In genomic region chr9:93574900-93575705, GRCh38 we compare ENCODE assay signal across 8 cellular contexts. TPM values are rescaled to one million over a fixed set of nuclear protein-coding genes. Genes with fewer than 3 reads are reported as not detected.
DNase-seq lines count a peak whose midpoint lies in the region; ATAC-seq and TF ChIP-seq lines count a peak whose summit lies in the region.

No MANE protein-coding gene starts in this region.

- H3K27me3 ChIP-seq in BE2C, result no peaks in the 10 kb centered on the region
- no peaks in the 10 kb centered on the region for H3K27me3 ChIP-seq in naive thymus-derived CD4-positive, alpha-beta T cell (ENCODE audit: control insufficient read depth in 2 of 2, insufficient read depth in 2 of 2, low read length in 2 of 2)

- no peak for DNase-seq in BE2C
- no peak for DNase-seq in NB4 (ENCODE audit: low read depth)
- no peak for DNase-seq in effector memory CD8-positive, alpha-beta T cell
- DNase-seq in naive thymus-derived CD4-positive, alpha-beta T cell, result no peak
- no peak for DNase-seq in stimulated activated naive CD4-positive, alpha-beta T cell (lab: John Stamatoyannopoulos, UW)
- no peak for DNase-seq in NCI-H226
- DNase-seq in HCEC 1CT, result no peak

- H3K9me3 Mint-ChIP-seq in effector memory CD8-positive, alpha-beta T cell, result peaks cover 0 to 2% of the 10 kb centered on the region in 2 donors
- H3K9me3 Mint-ChIP-seq in naive thymus-derived CD4-positive, alpha-beta T cell, result peaks cover 0 to 4% (median 0%) of the 10 kb centered on the region in 11 donors

- peak overlapping the region; percentile 91 for H3K27ac ChIP-seq in naive thymus-derived CD4-positive, alpha-beta T cell (ENCODE audit: low read depth, low read length)

- H3K27me3 Mint-ChIP-seq in effector memory CD8-positive, alpha-beta T cell, result no peaks in the 10 kb centered on the region
- H3K27me3 Mint-ChIP-seq in naive thymus-derived CD4-positive, alpha-beta T cell, result no peaks in the 10 kb centered on the region

- no peaks in the 10 kb centered on the region for H3K4me1 ChIP-seq in BE2C
- peaks cover 15 to 29% of the 10 kb centered on the region in 2 donors for H3K4me1 ChIP-seq in naive thymus-derived CD4-positive, alpha-beta T cell (ENCODE audit: control insufficient read depth in 2 of 2, insufficient read depth in 2 of 2, low read length in 2 of 2)

- peaks cover 14% of the 10 kb centered on the region for H3K36me3 Mint-ChIP-seq in effector memory CD8-positive, alpha-beta T cell (ENCODE audit: insufficient read depth)
- peaks cover 0 to 13% (median 5%) of the 10 kb centered on the region in 5 donors for H3K36me3 Mint-ChIP-seq in naive thymus-derived CD4-positive, alpha-beta T cell

- no peaks in the 10 kb centered on the region for H3K36me3 ChIP-seq in BE2C
- no peaks in the 10 kb centered on the region for H3K36me3 ChIP-seq in naive thymus-derived CD4-positive, alpha-beta T cell (ENCODE audit: control insufficient read depth in 2 of 3, insufficient read depth in 3 of 3, low read length in 3 of 3)

- CTCF ChIA-PET in naive thymus-derived CD4-positive, alpha-beta T cell (lab: Charles Lee), result interaction anchor here (0.7 to 2.0 kb wide), 2 partner anchors 9 to 544 kb away, joined by 4 to 9 read pairs; no protein-coding TSS in a partner anchor

- TF ChIP-seq CTCF in BE2C (IDR thresholded peaks at IDR 0.05; ENCODE audit: low read depth, low read length) (no peak), NB4 (IDR thresholded peaks at IDR 0.05; ENCODE audit: low read depth, low read length) (no peak)

- H3K4me1 Mint-ChIP-seq in effector memory CD8-positive, alpha-beta T cell (ENCODE audit: low read depth in 2 of 2), result peaks cover 35 to 39% of the 10 kb centered on the region in 2 donors
- peaks cover 32 to 48% (median 39%) of the 10 kb centered on the region in 7 donors for H3K4me1 Mint-ChIP-seq in naive thymus-derived CD4-positive, alpha-beta T cell

- H3K4me3 ChIP-seq in BE2C (ENCODE audit: low read depth, low read length), result peak overlapping the region; percentile 73
- H3K4me3 ChIP-seq in NB4 (ENCODE audit: low read depth, low read length), result peak overlapping the region; percentile 59
- H3K4me3 ChIP-seq in naive thymus-derived CD4-positive, alpha-beta T cell (ENCODE audit: low read length), result peak overlapping the region; percentile 70

- ATAC-seq in effector memory CD8-positive, alpha-beta T cell (replicated peaks), result no peak
- ATAC-seq in naive thymus-derived CD4-positive, alpha-beta T cell, result no peak
- ATAC-seq in GM19023 (IDR thresholded peaks at IDR 0.05; ENCODE audit: unreplicated experiment), result no peak

- H3K27ac Mint-ChIP-seq in effector memory CD8-positive, alpha-beta T cell, result peak overlapping the region; percentile 90 to 97
- H3K27ac Mint-ChIP-seq in naive thymus-derived CD4-positive, alpha-beta T cell, result peak overlapping the region; percentile 72 to 95 (median 93)

- peak overlapping the region; percentile 87 for H3K4me3 Mint-ChIP-seq in effector memory CD8-positive, alpha-beta T cell
- H3K4me3 Mint-ChIP-seq in naive thymus-derived CD4-positive, alpha-beta T cell, result peak overlapping the region; percentile 72 to 94 (median 90)

- intact Hi-C loops in naive thymus-derived CD4-positive, alpha-beta T cell (cut with micrococcal nuclease), result loop anchor here (1.0 to 10.0 kb wide), 2 partner anchors 9 to 460 kb away; no protein-coding TSS in a partner anchor

- POLR2A ChIA-PET in naive thymus-derived CD4-positive, alpha-beta T cell (lab: Charles Lee), result interaction anchor here (1.0 to 2.1 kb wide), 2 partner anchors 8 to 804 kb away, joined by 3 to 24 read pairs; no protein-coding TSS in a partner anchor

- no peaks in the 10 kb centered on the region for H3K9me3 ChIP-seq in BE2C
- H3K9me3 ChIP-seq in naive thymus-derived CD4-positive, alpha-beta T cell (ENCODE audit: control insufficient read depth in 2 of 3, low read length in 3 of 3), result no peaks in the 10 kb centered on the region

- TF ChIP-seq POLR2A in NB4 (IDR thresholded peaks at IDR 0.05; ENCODE audit: extremely low read depth, insufficient read length), result no peak

RNA-seq across cellular contexts. Expression of gene PHF2, which starts 1.3 kb away (rescaled TPM):
- polyA plus RNA-seq in BE2C (2012; ENCODE audit: insufficient read depth, insufficient read length, low read depth), result 28.1 TPM
- 10 to 100 TPM; 23.2 to 39.3 (median 29.6) TPM for total RNA-seq in naive thymus-derived CD4-positive, alpha-beta T cell
- polyA plus RNA-seq in naive thymus-derived CD4-positive, alpha-beta T cell, result 1 to 10 TPM; 1.0 to 3.5 TPM
